ENCODE assay signal across 18 cellular contexts in the genomic region with DNA sequence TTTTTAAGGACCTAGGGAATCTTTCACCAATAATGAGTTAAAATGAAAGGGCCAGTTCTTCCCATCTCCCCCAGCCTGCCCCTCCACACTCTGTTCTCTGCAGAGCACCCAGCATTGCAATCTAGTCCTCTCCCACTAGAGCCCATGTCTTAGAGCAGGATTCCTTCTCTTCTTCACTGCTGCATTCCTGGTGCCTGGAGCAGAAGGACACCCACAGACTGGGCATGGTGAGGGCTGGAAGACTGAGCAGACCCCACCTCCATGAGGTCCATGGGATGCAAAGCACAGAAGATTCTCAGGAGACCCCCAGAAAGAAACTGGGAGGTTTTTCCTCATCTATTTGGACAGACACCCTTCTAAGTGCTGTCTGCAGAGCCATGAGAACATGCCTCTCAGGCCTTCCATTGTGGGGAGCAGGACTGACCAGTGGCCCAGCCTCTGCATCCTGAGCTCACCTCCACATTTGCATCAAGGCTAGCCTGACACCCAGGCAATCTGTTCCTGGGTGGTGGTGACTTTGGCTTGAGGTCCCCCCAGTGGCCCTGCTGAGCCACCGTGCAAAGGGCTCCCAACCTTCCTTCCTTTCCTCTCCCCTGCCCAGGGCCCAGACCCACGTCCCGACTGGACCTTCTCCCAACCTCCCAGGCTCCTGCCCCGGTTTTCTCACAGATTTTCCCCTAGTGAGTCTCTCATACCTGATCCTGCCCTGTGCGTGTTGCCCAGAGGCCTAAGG.
DNase-seq lines count a peak whose midpoint lies in the region; ATAC-seq and TF ChIP-seq lines count a peak whose summit lies in the region.
"Had no signal": no experiment of that assay in that cellular context is flagged by ENCODE, and none has a peak within 500 bp of the region (broad histone marks: within the 10 kb centered on the region; RNA-seq: fewer than 3 reads in every experiment).

No MANE protein-coding gene starts in this region.

- H3K27me3 ChIP-seq in osteoblast (ENCODE audit: insufficient read depth, low read length) (no peaks in the 10 kb centered on the region), GM23248 (replicated peaks; ENCODE audit: insufficient read depth) (no peaks in the 10 kb centered on the region), uterus (no peaks in the 10 kb centered on the region)

- H4K20me1 ChIP-seq in osteoblast (ENCODE audit: insufficient read depth, low read length) (no peaks in the 10 kb centered on the region), GM23248 (ENCODE audit: insufficient read depth) (no peaks in the 10 kb centered on the region)

- H3K9me3 Mint-ChIP-seq in chondrocyte (ENCODE audit: low read depth): peaks cover 18% of the 10 kb centered on the region

- H3K9me2 ChIP-seq in GM23248 (ENCODE audit: insufficient read depth): no peaks in the 10 kb centered on the region

- DNase-seq in AG04449 (ENCODE audit: low read depth, low spot score) (no peak), GM10266 (ENCODE audit: extremely low spot score) (no peak), chondrocyte (ENCODE audit: low spot score) (peak; percentile 76), osteoblast (ENCODE audit: insufficient read length, low spot score, missing footprints) (peak; percentile 66), GM23248 (no peak), uterus (no peak)
- DNase-seq in activated T-cell treated with anti-CD3 and anti-CD28 coated beads, Interleukin-2, amount 50 U/mL, for 1 hour: no peak
- DNase-seq: CD8-positive, alpha-beta T cell; DMS79; GOT3; KG1; NCI-H1048; NCI-H1436 treated with DMSO at 0.1 percent for 48 hours; NCI-H2029 treated with DMSO at 0.1 percent for 48 hours; NCI-H2171 treated with DMSO at 0.1 percent for 48 hours; NCI-H446 treated with DMSO at 0.1 percent for 48 hours; NCI-H774 had no signal

- intact Hi-C loops in uterus (cut with DNase I; ENCODE audit: low total_unique reads): no loop called here

- H3K9ac ChIP-seq in GM23248: no peak overlapping the region

- H3K27ac ChIP-seq in osteoblast (ENCODE audit: low read depth, low read length) (peak overlapping the region; percentile 99), GM23248 (no peak overlapping the region), uterus (no peak overlapping the region)

- H3K4me3 ChIP-seq in AG04449 (ENCODE audit: low read depth, low read length) (no peak overlapping the region), osteoblast (ENCODE audit: insufficient read depth, low read length) (no peak overlapping the region), GM23248 (no peak overlapping the region), uterus (no peak overlapping the region)

- H3K4me2 ChIP-seq in osteoblast (ENCODE audit: insufficient read depth, low read length) (no peak overlapping the region), GM23248 (ENCODE audit: unreplicated experiment) (no peak overlapping the region)

- peak overlapping the region; percentile 94 for H3K27ac Mint-ChIP-seq in chondrocyte (ENCODE audit: unreplicated experiment)
- H3K27ac Mint-ChIP-seq: CD8-positive, alpha-beta T cell had no signal

- TF ChIP-seq POLR2A in uterus (IDR thresholded peaks at IDR 0.05): no peak

- peaks cover 71% of the 10 kb centered on the region for H3K4me1 Mint-ChIP-seq in chondrocyte (ENCODE audit: low read depth)

- H3K4me1 ChIP-seq in osteoblast (ENCODE audit: insufficient read depth, low read length) (peaks cover 58% of the 10 kb centered on the region), GM23248 (ENCODE audit: insufficient read depth) (peaks cover 40% of the 10 kb centered on the region), uterus (peaks cover 7 to 18% of the 10 kb centered on the region in 2 donors)

- H3K4me3 Mint-ChIP-seq in chondrocyte (ENCODE audit: unreplicated experiment): no peak overlapping the region
- H3K4me3 Mint-ChIP-seq: CD8-positive, alpha-beta T cell had no signal

- in situ Hi-C loops in GM23248 (cut with MboI): no loop called here

- H3K9me3 ChIP-seq in osteoblast (ENCODE audit: low read depth, low read length): no peaks in the 10 kb centered on the region
- no peaks in the 10 kb centered on the region for H3K9me3 ChIP-seq in GM23248 (ENCODE audit: low read depth)
- H3K9me3 ChIP-seq in uterus: no peaks in the 10 kb centered on the region

- CTCF ChIA-PET in AG04449 (lab: Yijun Ruan, JAX): no interaction called here

- H3K36me3 ChIP-seq in osteoblast (ENCODE audit: insufficient read depth, low read length): no peaks in the 10 kb centered on the region
- H3K36me3 ChIP-seq in GM23248 (ENCODE audit: low read depth): no peaks in the 10 kb centered on the region
- H3K36me3 ChIP-seq in uterus: no peaks in the 10 kb centered on the region

- POLR2A ChIA-PET in AG04449 (lab: Yijun Ruan, JAX): no interaction called here

- no peaks in the 10 kb centered on the region for H3K36me3 Mint-ChIP-seq in chondrocyte (ENCODE audit: low read depth)
- H3K36me3 Mint-ChIP-seq: CD8-positive, alpha-beta T cell had no signal

- WGBS in GM23248 (ENCODE audit: low coverage in 1 of 2, low lambda C conversion rate in 2 of 2, missing lambda C conversion rate in 2 of 2), 2 experiments: 89 to 92% methylated on average over 5 of the region's 5 CpGs

- TF ChIP-seq CTCF in AG04449 (IDR thresholded peaks at IDR 0.05; ENCODE audit: insufficient read depth, low read length, missing control alignments): peak; percentile 4
- TF ChIP-seq CTCF in GM10266 (IDR thresholded peaks at IDR 0.05; ENCODE audit: control insufficient read depth, insufficient read depth, low read depth, missing control alignments): peak; percentile 8
- peak; percentile 10 for TF ChIP-seq CTCF in chondrocyte (IDR thresholded peaks at IDR 0.05)
- no peak for TF ChIP-seq CTCF in osteoblast (IDR thresholded peaks at IDR 0.05; ENCODE audit: extremely low read depth, low read depth, low read length)
- no peak for TF ChIP-seq CTCF in uterus (IDR thresholded peaks at IDR 0.05)

- H2AFZ ChIP-seq in osteoblast (ENCODE audit: low read length): no peak overlapping the region
- H2AFZ ChIP-seq in GM23248: no peak overlapping the region

- H3F3A ChIP-seq in GM23248 (ENCODE audit: insufficient read depth): peaks cover 39% of the 10 kb centered on the region

- no peak for ATAC-seq in HG02623 (IDR thresholded peaks at IDR 0.05; ENCODE audit: unreplicated experiment)
- ATAC-seq: CD8-positive, alpha-beta T cell had no signal

- H3K79me2 ChIP-seq in osteoblast (ENCODE audit: insufficient read depth, low read length) (no peaks in the 10 kb centered on the region), GM23248 (ENCODE audit: insufficient read depth) (no peaks in the 10 kb centered on the region)

- H3K27me3 Mint-ChIP-seq in chondrocyte (ENCODE audit: low read depth): no peaks in the 10 kb centered on the region

Comparison
In these comparisons a context has a peak if more than half of its experiments do, and no peak if none do; other contexts are left out.
1. DNase-seq: peak in chondrocyte (single experiment) and osteoblast (single experiment); none in AG04449 (single experiment), GM10266 (single experiment), activated T-cell treated with anti-CD3 and anti-CD28 coated beads, Interleukin-2, amount 50 U/mL, for 1 hour (single experiment), GM23248 (single experiment) and uterus (0 of 2).
2. CTCF ChIP-seq: peak in AG04449 (single experiment), GM10266 (single experiment) and chondrocyte (single experiment); none in osteoblast (single experiment) and uterus (0 of 4).